In genomic region chr16:142405-142804, GRCh38 we compare ENCODE assay signal across 30 cellular contexts. TPM values are rescaled to one million over a fixed set of nuclear protein-coding genes. Genes with fewer than 3 reads are reported as not detected.
"Had no signal": no experiment of that assay in that cellular context is flagged by ENCODE, and none has a peak within 500 bp of the region (broad histone marks: within the 10 kb centered on the region; RNA-seq: fewer than 3 reads in every experiment).

No MANE protein-coding gene starts in this region.

- H3K4me1 Mint-ChIP-seq: memory B cell had no signal

- H3K4me3 ChIP-seq: body of pancreas, cardiac muscle cell, coronary artery, dorsolateral prefrontal cortex, gastroesophageal sphincter, heart left ventricle, ovary, testis, transverse colon had no signal

- DNase-seq: activated CD4-positive, alpha-beta T cell treated with anti-CD3 and anti-CD28 coated beads for 4 hours; activated CD4-positive, alpha-beta T cell treated with anti-CD3 and anti-CD28 coated beads, Interleukin-2, amount 50 U/mL, for 48 hours; activated CD8-positive, alpha-beta memory T cell treated with anti-CD3 and anti-CD28 coated beads for 24 hours; activated effector memory CD4-positive, alpha-beta T cell treated with Interleukin-2 at 50 U/mL for 16 hours; activated naive CD4-positive, alpha-beta T cell treated with Interleukin-2 at 50 U/mL for 16 hours; body of pancreas; dorsolateral prefrontal cortex; effector memory CD4-positive, alpha-beta T cell; heart left ventricle; natural killer cell; ovary; right cardiac atrium; stimulated activated CD4-positive, alpha-beta T cell treated with anti-CD3 and anti-CD28 coated beads, Interleukin-2, amount 100 ng/mL, for 48 hours; stimulated activated naive CD4-positive, alpha-beta T cell treated with Interleukin-2 at 50 U/mL for 16 hours; T-helper 1 cell; testis; transverse colon had no signal

- H3K36me3 Mint-ChIP-seq: activated naive CD8-positive, alpha-beta T cell; memory B cell; natural killer cell had no signal

- H3K27me3 ChIP-seq: body of pancreas, cardiac muscle cell, dorsolateral prefrontal cortex, ovary, testis had no signal

- ATAC-seq: body of pancreas, gastroesophageal sphincter, heart left ventricle, natural killer cell, right cardiac atrium had no signal

- H3K9me3 ChIP-seq: body of pancreas, gastroesophageal sphincter, heart left ventricle, neutrophil, ovary, testis, transverse colon had no signal

- H3K4me3 Mint-ChIP-seq: activated naive CD8-positive, alpha-beta T cell; memory B cell; natural killer cell had no signal

- H3K27ac Mint-ChIP-seq: activated naive CD8-positive, alpha-beta T cell; memory B cell; natural killer cell had no signal

- H3K9me3 Mint-ChIP-seq: memory B cell, natural killer cell had no signal

- H3K27ac ChIP-seq: body of pancreas, cardiac muscle cell, coronary artery, gastroesophageal sphincter, heart left ventricle, neutrophil, ovary, testis, transverse colon, VCaP had no signal

- H3K36me3 ChIP-seq: cardiac muscle cell, gastroesophageal sphincter, heart left ventricle, neutrophil, ovary, transverse colon had no signal

RNA-seq across cellular contexts. Expression of gene HBZ, which starts 10.0 kb away (rescaled TPM):
- total RNA-seq: body of pancreas, cardiac muscle cell, cerebellum, epithelial cell of proximal tubule, gastroesophageal sphincter, heart left ventricle, kidney epithelial cell, lower leg skin, natural killer cell, pulmonary artery endothelial cell, right cardiac atrium, transverse colon had no signal
- polyA plus RNA-seq: cardiac muscle cell, heart left ventricle, ovary, right cardiac atrium had no signal

RNA-seq across cellular contexts. Expression of gene HBM, which starts 23.4 kb away (rescaled TPM):
- total RNA-seq: body of pancreas, cardiac muscle cell, epithelial cell of proximal tubule, kidney epithelial cell, lower leg skin, natural killer cell, pulmonary artery endothelial cell, right cardiac atrium, transverse colon had no signal
- polyA plus RNA-seq: cardiac muscle cell, heart left ventricle, ovary, right cardiac atrium, urinary bladder had no signal

RNA-seq across cellular contexts. Expression of gene HBA2, which starts 30.3 kb away (rescaled TPM):
- total RNA-seq: epithelial cell of proximal tubule, kidney epithelial cell, pulmonary artery endothelial cell had no signal
- polyA plus RNA-seq: cardiac muscle cell had no signal

RNA-seq across cellular contexts. Expression of gene HBA1, which starts 34.1 kb away (rescaled TPM):
- total RNA-seq: body of pancreas, cardiac muscle cell, epithelial cell of proximal tubule, kidney epithelial cell, pulmonary artery endothelial cell had no signal
